In genomic region chr13:21016487-21016886, GRCh38 we compare ENCODE assay signal across 11 cellular contexts. TPM values are rescaled to one million over a fixed set of nuclear protein-coding genes. Genes with fewer than 3 reads are reported as not detected.
DNase-seq lines count a peak whose midpoint lies in the region; ATAC-seq and TF ChIP-seq lines count a peak whose summit lies in the region.
"Had no signal": no experiment of that assay in that cellular context is flagged by ENCODE, and none has a peak within 500 bp of the region (broad histone marks: within the 10 kb centered on the region; RNA-seq: fewer than 3 reads in every experiment).

No MANE protein-coding gene starts in this region.

- peaks cover 4 to 54% (median 51%) of the 10 kb centered on the region in 5 donors for H3K4me1 ChIP-seq in subcutaneous abdominal adipose tissue (ENCODE audit: control insufficient read depth in 5 of 5, insufficient read depth in 5 of 5, low read length in 5 of 5)

- peak overlapping the region in 1 of 5 donors; percentile 64 for H3K9ac ChIP-seq in subcutaneous abdominal adipose tissue (ENCODE audit: low read length in 5 of 5)

- H3K27ac Mint-ChIP-seq in activated CD8-positive, alpha-beta T cell treated with anti-CD3 and anti-CD28 coated beads for 36 hours, result peak overlapping the region; percentile 62
- no peak overlapping the region for H3K27ac Mint-ChIP-seq in activated CD8-positive, alpha-beta T cell treated with anti-CD3 and anti-CD28 coated beads, Interleukin-2, amount 10 ng/mL, durations not matched to agents 7 days and 5 days
- peak overlapping the region; percentile 93 for H3K27ac Mint-ChIP-seq in activated T-helper 1 cell treated with anti-CD3 and anti-CD28 coated beads, Interleukin-12 subunit alpha, Interleukin-12 subunit beta, Interleukin-2, Interleukin-4 antibody, amounts not matched to agents 30 ng/mL and 10 ng/mL and 1 ng/mL, durations not matched to agents 14 hours and 24 hours and 36 hours

- no peaks in the 10 kb centered on the region for H3K27me3 ChIP-seq in subcutaneous abdominal adipose tissue (ENCODE audit: control insufficient read depth in 5 of 5, insufficient read depth in 4 of 5, low read length in 5 of 5)
- H3K27me3 ChIP-seq: SJCRH30 had no signal

- TF ChIP-seq CTCF in activated CD8-positive, alpha-beta T cell treated with anti-CD3 and anti-CD28 coated beads for 36 hours (IDR thresholded peaks at IDR 0.05), result no peak

- peaks cover 0 to 5% (median 0%) of the 10 kb centered on the region in 5 donors for H3K36me3 ChIP-seq in subcutaneous abdominal adipose tissue (ENCODE audit: control insufficient read depth in 5 of 5, insufficient read depth in 5 of 5, low read length in 5 of 5)

- H3K9me3 Mint-ChIP-seq in activated CD8-positive, alpha-beta T cell treated with anti-CD3 and anti-CD28 coated beads for 36 hours, result no peaks in the 10 kb centered on the region
- H3K9me3 Mint-ChIP-seq in activated CD8-positive, alpha-beta T cell treated with anti-CD3 and anti-CD28 coated beads, Interleukin-2, amount 10 ng/mL, durations not matched to agents 7 days and 5 days (ENCODE audit: insufficient read depth), result no peaks in the 10 kb centered on the region
- no peaks in the 10 kb centered on the region for H3K9me3 Mint-ChIP-seq in activated T-helper 1 cell treated with anti-CD3 and anti-CD28 coated beads, Interleukin-12 subunit alpha, Interleukin-12 subunit beta, Interleukin-2, Interleukin-4 antibody, amounts not matched to agents 30 ng/mL and 10 ng/mL and 1 ng/mL, durations not matched to agents 14 hours and 24 hours and 36 hours

- H3K4me3 Mint-ChIP-seq in activated CD8-positive, alpha-beta T cell treated with anti-CD3 and anti-CD28 coated beads for 36 hours, result peak overlapping the region; percentile 1
- H3K4me3 Mint-ChIP-seq in activated CD8-positive, alpha-beta T cell treated with anti-CD3 and anti-CD28 coated beads, Interleukin-2, amount 10 ng/mL, durations not matched to agents 7 days and 5 days, result no peak overlapping the region
- H3K4me3 Mint-ChIP-seq in activated T-helper 1 cell treated with anti-CD3 and anti-CD28 coated beads, Interleukin-12 subunit alpha, Interleukin-12 subunit beta, Interleukin-2, Interleukin-4 antibody, amounts not matched to agents 30 ng/mL and 10 ng/mL and 1 ng/mL, durations not matched to agents 14 hours and 24 hours and 36 hours, result no peak overlapping the region

- H3K27me3 Mint-ChIP-seq in activated CD8-positive, alpha-beta T cell treated with anti-CD3 and anti-CD28 coated beads for 36 hours, result no peaks in the 10 kb centered on the region
- H3K27me3 Mint-ChIP-seq in activated CD8-positive, alpha-beta T cell treated with anti-CD3 and anti-CD28 coated beads, Interleukin-2, amount 10 ng/mL, durations not matched to agents 7 days and 5 days (ENCODE audit: low read depth), result no peaks in the 10 kb centered on the region
- H3K27me3 Mint-ChIP-seq in activated T-helper 1 cell treated with anti-CD3 and anti-CD28 coated beads, Interleukin-12 subunit alpha, Interleukin-12 subunit beta, Interleukin-2, Interleukin-4 antibody, amounts not matched to agents 30 ng/mL and 10 ng/mL and 1 ng/mL, durations not matched to agents 14 hours and 24 hours and 36 hours (ENCODE audit: insufficient read depth), result no peaks in the 10 kb centered on the region

- no peak for ATAC-seq in activated CD8-positive, alpha-beta T cell treated with anti-CD3 and anti-CD28 coated beads for 36 hours
- no peak for ATAC-seq in activated CD8-positive, alpha-beta T cell treated with anti-CD3 and anti-CD28 coated beads, Interleukin-2, amount 10 ng/mL, durations not matched to agents 7 days and 5 days

- CTCF ChIA-PET in activated CD8-positive, alpha-beta T cell treated with anti-CD3 and anti-CD28 coated beads for 36 hours (lab: Charles Lee), result no interaction called here
- CTCF ChIA-PET in activated CD8-positive, alpha-beta T cell treated with anti-CD3 and anti-CD28 coated beads, Interleukin-2, amount 10 ng/mL, durations not matched to agents 7 days and 5 days (lab: Charles Lee), result interaction anchor here (1.3 kb wide), 1 partner anchor 72 kb away, joined by 3 read pairs; no protein-coding TSS in a partner anchor

- no peaks in the 10 kb centered on the region for H3K36me3 Mint-ChIP-seq in activated CD8-positive, alpha-beta T cell treated with anti-CD3 and anti-CD28 coated beads for 36 hours (ENCODE audit: low read depth)
- H3K36me3 Mint-ChIP-seq in activated CD8-positive, alpha-beta T cell treated with anti-CD3 and anti-CD28 coated beads, Interleukin-2, amount 10 ng/mL, durations not matched to agents 7 days and 5 days (ENCODE audit: low read depth), result no peaks in the 10 kb centered on the region
- H3K36me3 Mint-ChIP-seq in activated T-helper 1 cell treated with anti-CD3 and anti-CD28 coated beads, Interleukin-12 subunit alpha, Interleukin-12 subunit beta, Interleukin-2, Interleukin-4 antibody, amounts not matched to agents 30 ng/mL and 10 ng/mL and 1 ng/mL, durations not matched to agents 14 hours and 24 hours and 36 hours (ENCODE audit: low read depth), result peaks cover 5% of the 10 kb centered on the region

- intact Hi-C loops in activated CD8-positive, alpha-beta T cell treated with anti-CD3 and anti-CD28 coated beads for 36 hours (cut with micrococcal nuclease), result no loop called here
- intact Hi-C loops in activated T-helper 1 cell treated with anti-CD3 and anti-CD28 coated beads, Interleukin-12 subunit alpha, Interleukin-12 subunit beta, Interleukin-2, Interleukin-4 antibody, amounts not matched to agents 30 ng/mL and 10 ng/mL and 1 ng/mL, durations not matched to agents 14 hours and 24 hours and 36 hours (cut with micrococcal nuclease), result loop anchor here (10.0 kb wide), 2 partner anchors 458 to 588 kb away; partner anchors contain the start of gene MICU2

- H3K4me1 Mint-ChIP-seq in activated CD8-positive, alpha-beta T cell treated with anti-CD3 and anti-CD28 coated beads for 36 hours (ENCODE audit: low read depth), result peaks cover 18% of the 10 kb centered on the region
- peaks cover 16% of the 10 kb centered on the region for H3K4me1 Mint-ChIP-seq in activated CD8-positive, alpha-beta T cell treated with anti-CD3 and anti-CD28 coated beads, Interleukin-2, amount 10 ng/mL, durations not matched to agents 7 days and 5 days (ENCODE audit: low read depth)
- H3K4me1 Mint-ChIP-seq in activated T-helper 1 cell treated with anti-CD3 and anti-CD28 coated beads, Interleukin-12 subunit alpha, Interleukin-12 subunit beta, Interleukin-2, Interleukin-4 antibody, amounts not matched to agents 30 ng/mL and 10 ng/mL and 1 ng/mL, durations not matched to agents 14 hours and 24 hours and 36 hours (ENCODE audit: low read depth), result peaks cover 22% of the 10 kb centered on the region

- peak overlapping the region; percentile 38 for H3K27ac ChIP-seq in subcutaneous abdominal adipose tissue (ENCODE audit: low read depth, low read length)
- H3K27ac ChIP-seq: SJCRH30 had no signal

- DNase-seq in activated CD8-positive, alpha-beta T cell treated with anti-CD3 and anti-CD28 coated beads for 36 hours, result no peak
- DNase-seq in activated CD8-positive, alpha-beta T cell treated with anti-CD3 and anti-CD28 coated beads, Interleukin-2, amount 10 ng/mL, durations not matched to agents 7 days and 5 days, result no peak
- no peak for DNase-seq in activated T-helper 1 cell treated with anti-CD3 and anti-CD28 coated beads, Interleukin-12 subunit alpha, Interleukin-12 subunit beta, Interleukin-2, Interleukin-4 antibody, amounts not matched to agents 30 ng/mL and 10 ng/mL and 1 ng/mL, durations not matched to agents 14 hours and 24 hours and 36 hours (ENCODE audit: low spot score)
- peak; percentile 14 for DNase-seq in islet precursor cell
- DNase-seq in NCI-H748 (lab: John Stamatoyannopoulos, UW; ENCODE audit: unreplicated experiment), result no peak
- no peak for DNase-seq in NCI-H1436 (lab: John Stamatoyannopoulos, UW)
- no peak for DNase-seq in NCI-H2227 (lab: John Stamatoyannopoulos, UW; ENCODE audit: unreplicated experiment)
- DNase-seq: NCI-H345; SJCRH30; stimulated activated naive CD4-positive, alpha-beta T cell had no signal

- POLR2A ChIA-PET in activated CD8-positive, alpha-beta T cell treated with anti-CD3 and anti-CD28 coated beads for 36 hours (lab: Charles Lee), result no interaction called here
- POLR2A ChIA-PET in activated CD8-positive, alpha-beta T cell treated with anti-CD3 and anti-CD28 coated beads, Interleukin-2, amount 10 ng/mL, durations not matched to agents 7 days and 5 days (lab: Charles Lee), result no interaction called here

- no peaks in the 10 kb centered on the region for H3K9me3 ChIP-seq in subcutaneous abdominal adipose tissue (ENCODE audit: control insufficient read depth in 5 of 5, low read length in 5 of 5)
- H3K9me3 ChIP-seq: SJCRH30 had no signal

- no peak overlapping the region for H3K4me3 ChIP-seq in subcutaneous abdominal adipose tissue (ENCODE audit: low read depth in 1 of 5, low read length in 5 of 5)
- H3K4me3 ChIP-seq: SJCRH30 had no signal

RNA-seq across cellular contexts. Expression of gene LATS2, which starts 44.9 kb away (rescaled TPM):
- 1 to 10 TPM; 1.3 to 3.0 TPM for total RNA-seq in activated CD8-positive, alpha-beta T cell treated with anti-CD3 and anti-CD28 coated beads for 36 hours
- total RNA-seq in activated CD8-positive, alpha-beta T cell treated with anti-CD3 and anti-CD28 coated beads, Interleukin-2, amount 10 ng/mL, durations not matched to agents 7 days and 5 days, result 1 to 10 TPM; 3.1 to 4.2 TPM
- 2.2 and 2.5 TPM in 2 replicates for total RNA-seq in activated T-helper 1 cell treated with anti-CD3 and anti-CD28 coated beads, Interleukin-12 subunit alpha, Interleukin-12 subunit beta, Interleukin-2, Interleukin-4 antibody, amounts not matched to agents 30 ng/mL and 10 ng/mL and 1 ng/mL, durations not matched to agents 14 hours and 24 hours and 36 hours
